ENCODE assay signal across 16 cellular contexts in genomic region chr19:3456925-3457530, GRCh38. TPM values are rescaled to one million over a fixed set of nuclear protein-coding genes. Genes with fewer than 3 reads are reported as not detected.
A peak's percentile ranks its signal among the peaks of the same experiment; 100 is the strongest.
DNase-seq lines count a peak whose midpoint lies in the region; ATAC-seq and TF ChIP-seq lines count a peak whose summit lies in the region.
"Had no signal": no experiment of that assay in that cellular context is flagged by ENCODE, and none has a peak within 500 bp of the region (broad histone marks: within the 10 kb centered on the region; RNA-seq: fewer than 3 reads in every experiment).

No MANE protein-coding gene starts in this region.

- DNase-seq in coronary artery (ENCODE audit: low spot score) (no peak), tibial artery (no peak), glomerular visceral epithelial cell (ENCODE audit: extremely low spot score) (no peak)
- no peak for DNase-seq in naive thymus-derived CD4-positive, alpha-beta T cell
- no peak for DNase-seq in activated naive CD4-positive, alpha-beta T cell (lab: John Stamatoyannopoulos, UW)
- DNase-seq: activated CD8-positive, alpha-beta T cell treated with anti-CD3 and anti-CD28 coated beads, Interleukin-2, amount 10 ng/mL, durations not matched to agents 7 days and 5 days; activated naive CD4-positive, alpha-beta T cell treated with anti-CD3 and anti-CD28 coated beads for 36 hours; COR-L47; cortex of kidney; kidney glomerular epithelial cell; stimulated activated CD4-positive, alpha-beta T cell treated with anti-CD3 and anti-CD28 coated beads, Interleukin-1b, Interleukin-23, amount 100 ng/mL, for 48 hours; stimulated activated naive CD4-positive, alpha-beta T cell had no signal

- H3K27ac ChIP-seq in coronary artery = peak overlapping the region; percentile 94 to 100
- H3K27ac ChIP-seq in naive thymus-derived CD4-positive, alpha-beta T cell (ENCODE audit: low read depth, low read length) = no peak overlapping the region
- H3K27ac ChIP-seq in tibial artery = peak overlapping the region; percentile 94 to 98

- no peaks in the 10 kb centered on the region for H3K27me3 ChIP-seq in naive thymus-derived CD4-positive, alpha-beta T cell (ENCODE audit: control insufficient read depth in 2 of 2, insufficient read depth in 2 of 2, low read length in 2 of 2)
- H3K27me3 ChIP-seq in tibial artery = no peaks in the 10 kb centered on the region

- peaks cover 0 to 3% (median 0%) of the 10 kb centered on the region in 7 donors for H3K4me1 Mint-ChIP-seq in naive thymus-derived CD4-positive, alpha-beta T cell

- intact Hi-C loops in naive thymus-derived CD4-positive, alpha-beta T cell (cut with micrococcal nuclease) = no loop called here
- intact Hi-C loops in tibial artery (cut with DNase I; ENCODE audit: low total_unique reads) = no loop called here

- peaks cover 0 to 46% (median 3%) of the 10 kb centered on the region in 3 experiments for H3K36me3 ChIP-seq in naive thymus-derived CD4-positive, alpha-beta T cell (ENCODE audit: control insufficient read depth in 2 of 3, insufficient read depth in 3 of 3, low read length in 3 of 3)
- peaks cover 39 to 67% (median 52%) of the 10 kb centered on the region in 3 donors for H3K36me3 ChIP-seq in tibial artery

- H3K4me3 Mint-ChIP-seq in naive thymus-derived CD4-positive, alpha-beta T cell = no peak overlapping the region
- H3K4me3 Mint-ChIP-seq: activated CD8-positive, alpha-beta T cell treated with anti-CD3 and anti-CD28 coated beads, Interleukin-2, amount 10 ng/mL, durations not matched to agents 7 days and 5 days; activated naive CD4-positive, alpha-beta T cell treated with anti-CD3 and anti-CD28 coated beads for 36 hours had no signal

- H3K27ac Mint-ChIP-seq in naive thymus-derived CD4-positive, alpha-beta T cell = no peak overlapping the region
- H3K27ac Mint-ChIP-seq: activated CD8-positive, alpha-beta T cell treated with anti-CD3 and anti-CD28 coated beads, Interleukin-2, amount 10 ng/mL, durations not matched to agents 7 days and 5 days; activated naive CD4-positive, alpha-beta T cell treated with anti-CD3 and anti-CD28 coated beads for 36 hours had no signal

- no peaks in the 10 kb centered on the region for H3K4me1 ChIP-seq in naive thymus-derived CD4-positive, alpha-beta T cell (ENCODE audit: control insufficient read depth in 2 of 2, insufficient read depth in 2 of 2, low read length in 2 of 2)
- H3K4me1 ChIP-seq in tibial artery = peaks cover 4 to 61% (median 57%) of the 10 kb centered on the region in 4 donors

- H3K9me3 Mint-ChIP-seq in naive thymus-derived CD4-positive, alpha-beta T cell = no peaks in the 10 kb centered on the region
- H3K9me3 Mint-ChIP-seq: activated naive CD4-positive, alpha-beta T cell treated with anti-CD3 and anti-CD28 coated beads for 36 hours had no signal

- H3K9me3 ChIP-seq in naive thymus-derived CD4-positive, alpha-beta T cell (ENCODE audit: control insufficient read depth in 2 of 3, low read length in 3 of 3) = no peaks in the 10 kb centered on the region
- no peaks in the 10 kb centered on the region for H3K9me3 ChIP-seq in tibial artery

- TF ChIP-seq CTCF in coronary artery (IDR thresholded peaks at IDR 0.05) (no peak), tibial artery (IDR thresholded peaks at IDR 0.05) (no peak)

- H3K27me3 Mint-ChIP-seq in naive thymus-derived CD4-positive, alpha-beta T cell = no peaks in the 10 kb centered on the region

- POLR2A ChIA-PET in naive thymus-derived CD4-positive, alpha-beta T cell (lab: Charles Lee) = no interaction called here

- CTCF ChIA-PET in naive thymus-derived CD4-positive, alpha-beta T cell (lab: Charles Lee) = no interaction called here

- peaks cover 0 to 8% (median 0%) of the 10 kb centered on the region in 5 donors for H3K36me3 Mint-ChIP-seq in naive thymus-derived CD4-positive, alpha-beta T cell

- peak; percentile 22 for ATAC-seq in naive thymus-derived CD4-positive, alpha-beta T cell
- ATAC-seq in GM18498 (IDR thresholded peaks at IDR 0.05; ENCODE audit: unreplicated experiment) = no peak
- ATAC-seq: activated CD8-positive, alpha-beta T cell treated with anti-CD3 and anti-CD28 coated beads, Interleukin-2, amount 10 ng/mL, durations not matched to agents 7 days and 5 days had no signal

- H3K4me3 ChIP-seq in coronary artery (peak overlapping the region; percentile 54), tibial artery (no peak overlapping the region)
- no peak overlapping the region for H3K4me3 ChIP-seq in naive thymus-derived CD4-positive, alpha-beta T cell (ENCODE audit: low read length)

TF ChIP-seq in PFSK-1, 5 proteins besides CTCF, POLR2A, EP300 and RAD21:
- TF ChIP-seq TAF1 (IDR thresholded peaks at IDR 0.05; ENCODE audit: borderline replicate concordance, insufficient read depth, low read length) (no peak), FOXP2 (optimal IDR thresholded peaks at IDR 0.05; ENCODE audit: borderline replicate concordance, extremely low read depth, extremely low read length, insufficient read depth) (peak; percentile 8), SIN3A (IDR thresholded peaks at IDR 0.05; ENCODE audit: borderline replicate concordance, insufficient read depth, low read length) (no peak), POLR2AphosphoS5 (IDR thresholded peaks at IDR 0.05; ENCODE audit: low read depth, low read length) (no peak)
- TF ChIP-seq, protein P1, sequence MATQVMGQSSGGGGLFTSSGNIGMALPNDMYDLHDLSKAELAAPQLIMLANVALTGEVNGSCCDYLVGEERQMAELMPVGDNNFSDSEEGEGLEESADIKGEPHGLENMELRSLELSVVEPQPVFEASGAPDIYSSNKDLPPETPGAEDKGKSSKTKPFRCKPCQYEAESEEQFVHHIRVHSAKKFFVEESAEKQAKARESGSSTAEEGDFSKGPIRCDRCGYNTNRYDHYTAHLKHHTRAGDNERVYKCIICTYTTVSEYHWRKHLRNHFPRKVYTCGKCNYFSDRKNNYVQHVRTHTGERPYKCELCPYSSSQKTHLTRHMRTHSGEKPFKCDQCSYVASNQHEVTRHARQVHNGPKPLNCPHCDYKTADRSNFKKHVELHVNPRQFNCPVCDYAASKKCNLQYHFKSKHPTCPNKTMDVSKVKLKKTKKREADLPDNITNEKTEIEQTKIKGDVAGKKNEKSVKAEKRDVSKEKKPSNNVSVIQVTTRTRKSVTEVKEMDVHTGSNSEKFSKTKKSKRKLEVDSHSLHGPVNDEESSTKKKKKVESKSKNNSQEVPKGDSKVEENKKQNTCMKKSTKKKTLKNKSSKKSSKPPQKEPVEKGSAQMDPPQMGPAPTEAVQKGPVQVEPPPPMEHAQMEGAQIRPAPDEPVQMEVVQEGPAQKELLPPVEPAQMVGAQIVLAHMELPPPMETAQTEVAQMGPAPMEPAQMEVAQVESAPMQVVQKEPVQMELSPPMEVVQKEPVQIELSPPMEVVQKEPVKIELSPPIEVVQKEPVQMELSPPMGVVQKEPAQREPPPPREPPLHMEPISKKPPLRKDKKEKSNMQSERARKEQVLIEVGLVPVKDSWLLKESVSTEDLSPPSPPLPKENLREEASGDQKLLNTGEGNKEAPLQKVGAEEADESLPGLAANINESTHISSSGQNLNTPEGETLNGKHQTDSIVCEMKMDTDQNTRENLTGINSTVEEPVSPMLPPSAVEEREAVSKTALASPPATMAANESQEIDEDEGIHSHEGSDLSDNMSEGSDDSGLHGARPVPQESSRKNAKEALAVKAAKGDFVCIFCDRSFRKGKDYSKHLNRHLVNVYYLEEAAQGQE (IDR thresholded peaks at IDR 0.05; ENCODE audit: insufficient read depth in 1 of 2, low read depth in 2 of 2, low read length in 2 of 2) = no peak

RNA-seq across cellular contexts. Expression of gene SMIM24, which starts 23.3 kb away (rescaled TPM):
- 1.0 TPM for polyA plus RNA-seq in PFSK-1 (2012; ENCODE audit: insufficient read length, low read depth)
- 1 to 10 TPM in 1 of 5 experiments, under 1 TPM in 1, not detected in 3; 0.82 to 1.8 TPM for total RNA-seq in naive thymus-derived CD4-positive, alpha-beta T cell
- not detected for polyA plus RNA-seq in naive thymus-derived CD4-positive, alpha-beta T cell

RNA-seq across cellular contexts. Expression of gene SMIM44, which starts 26.2 kb away (rescaled TPM):
- not detected for polyA plus RNA-seq in PFSK-1 (2012; ENCODE audit: insufficient read length, low read depth)
- total RNA-seq in naive thymus-derived CD4-positive, alpha-beta T cell = not detected
- polyA plus RNA-seq in naive thymus-derived CD4-positive, alpha-beta T cell = not detected
- total RNA-seq: activated CD8-positive, alpha-beta T cell treated with anti-CD3 and anti-CD28 coated beads, Interleukin-2, amount 10 ng/mL, durations not matched to agents 7 days and 5 days; activated naive CD4-positive, alpha-beta T cell treated with anti-CD3 and anti-CD28 coated beads for 36 hours; OCI-LY7; T-helper 2 cell treated with Interferon-gamma antibody and Interleukin-4, amounts not matched to agents 100 ng/mL and 5 ng/mL, for 36 hours had no signal

RNA-seq across cellular contexts. Expression of gene DOHH, which starts 43.4 kb away (rescaled TPM):
- polyA plus RNA-seq in PFSK-1 (2012; ENCODE audit: insufficient read length, low read depth) = 62.5 TPM
- total RNA-seq in naive thymus-derived CD4-positive, alpha-beta T cell = 10 to 100 TPM in 1 of 5 experiments, 1 to 10 TPM in 4; 4.4 to 16.4 (median 8.0) TPM
- polyA plus RNA-seq in naive thymus-derived CD4-positive, alpha-beta T cell = 10 to 100 TPM in 1 of 2 donors, 1 to 10 TPM in 1; 4.6 to 15.0 TPM

RNA-seq across cellular contexts. Expression of gene FZR1, which starts 49.1 kb away (rescaled TPM):
- polyA plus RNA-seq in PFSK-1 (2012; ENCODE audit: insufficient read length, low read depth) = 57.3 TPM
- 10 to 100 TPM; 60.7 to 90.7 (median 71.3) TPM for total RNA-seq in naive thymus-derived CD4-positive, alpha-beta T cell
- polyA plus RNA-seq in naive thymus-derived CD4-positive, alpha-beta T cell = 10 to 100 TPM in 1 of 2 donors, 1 to 10 TPM in 1; 7.8 to 15.1 TPM
